ENCODE assay signal across 16 cellular contexts in genomic region chr4:49221209-49221608, GRCh38.
A peak's percentile ranks its signal among the peaks of the same experiment; 100 is the strongest.
DNase-seq lines count a peak whose midpoint lies in the region; ATAC-seq, FAIRE-seq and TF ChIP-seq lines count a peak whose summit lies in the region.
"Had no signal": no experiment of that assay in that cellular context is flagged by ENCODE, and none has a peak within 500 bp of the region (broad histone marks: within the 10 kb centered on the region; RNA-seq: fewer than 3 reads in every experiment).

No MANE protein-coding gene starts in this region.

- H3K27me3 Mint-ChIP-seq in endothelial cell (ENCODE audit: unreplicated experiment) = peaks cover 16% of the 10 kb centered on the region
- H3K27me3 Mint-ChIP-seq in natural killer cell (ENCODE audit: low read depth in 2 of 2) = no peaks in the 10 kb centered on the region
- H3K27me3 Mint-ChIP-seq: CD4-positive, CD25-positive, alpha-beta regulatory T cell had no signal

- H3K4me3 ChIP-seq in HEK293 (ENCODE audit: low read depth, low read length) (no peak overlapping the region), kidney (ENCODE audit: low read length in 2 of 2) (no peak overlapping the region), trophoblast cell (ENCODE audit: low read depth, low read length) (peak overlapping the region; percentile 10)
- H3K4me3 ChIP-seq: BLaER1 treated with 17β-estradiol and CSF1 and Interleukin-3, amounts not matched to agents 10 nM and 100 nM; GM23338 had no signal

- H3K9me3 Mint-ChIP-seq in endothelial cell (ENCODE audit: unreplicated experiment) (peaks cover 63% of the 10 kb centered on the region), natural killer cell (peaks cover 20 to 41% of the 10 kb centered on the region in 2 donors)

- H3K27ac Mint-ChIP-seq in endothelial cell (ENCODE audit: unreplicated experiment) = no peak overlapping the region
- no peak overlapping the region for H3K27ac Mint-ChIP-seq in natural killer cell
- H3K27ac Mint-ChIP-seq: CD4-positive, CD25-positive, alpha-beta regulatory T cell; GM23338; H9; HFFc6 had no signal

- H3K36me3 Mint-ChIP-seq in endothelial cell (ENCODE audit: low read depth, unreplicated experiment) = peaks cover 38% of the 10 kb centered on the region
- H3K36me3 Mint-ChIP-seq in natural killer cell = peaks cover 26% of the 10 kb centered on the region
- H3K36me3 Mint-ChIP-seq: CD4-positive, CD25-positive, alpha-beta regulatory T cell had no signal

- H3K4me1 ChIP-seq in HEK293 (ENCODE audit: control insufficient read depth, insufficient read depth, low read length) = no peaks in the 10 kb centered on the region
- no peaks in the 10 kb centered on the region for H3K4me1 ChIP-seq in kidney (ENCODE audit: control insufficient read depth in 1 of 2, insufficient read depth in 1 of 2, low read depth in 1 of 2, low read length in 2 of 2)
- H3K4me1 ChIP-seq in trophoblast cell (ENCODE audit: control insufficient read depth in 1 of 2, insufficient read depth in 2 of 2, low read length in 2 of 2) = no peaks in the 10 kb centered on the region
- H3K4me1 ChIP-seq: BLaER1 treated with 17β-estradiol and CSF1 and Interleukin-3, amounts not matched to agents 10 nM and 100 nM had no signal

- H4K91ac ChIP-seq in trophoblast cell (ENCODE audit: low read depth, low read length) = no peak overlapping the region

- H3K9ac ChIP-seq in kidney (ENCODE audit: low read length in 2 of 2) = no peak overlapping the region
- H3K9ac ChIP-seq in trophoblast cell (ENCODE audit: low read length) = peak overlapping the region; percentile 0
- H3K9ac ChIP-seq: BLaER1 treated with 17β-estradiol and CSF1 and Interleukin-3, amounts not matched to agents 10 nM and 100 nM had no signal

- DNase-seq in endothelial cell (ENCODE audit: low spot score) (no peak), kidney (peak; percentile 70), trophoblast cell (no peak), NCI-H526 treated with DMSO at 0.1 percent for 48 hours (lab: John Stamatoyannopoulos, UW) (no peak), natural killer cell (no peak)
- DNase-seq: 8988T; CD4-positive, CD25-positive, alpha-beta regulatory T cell; DMS53; GF-D8; H9; HFFc6 had no signal

- no peak for FAIRE-seq in kidney (lab: Jason Lieb, UNC)
- FAIRE-seq: GM18507 had no signal

- H2AFZ ChIP-seq in trophoblast cell (ENCODE audit: insufficient read depth, low read length, poor library complexity) = no peak overlapping the region
- H2AFZ ChIP-seq: GM23338 had no signal

- H4K12ac ChIP-seq in trophoblast cell (ENCODE audit: low read depth, low read length) = no peak overlapping the region

- no peak overlapping the region for H2BK12ac ChIP-seq in trophoblast cell (ENCODE audit: low read length)

- H4K8ac ChIP-seq in trophoblast cell (ENCODE audit: low read depth, low read length) = no peak overlapping the region

- H3K36me3 ChIP-seq in HEK293 (ENCODE audit: control insufficient read depth in 2 of 2, insufficient read depth in 1 of 2, low read length in 2 of 2) = no peaks in the 10 kb centered on the region
- no peaks in the 10 kb centered on the region for H3K36me3 ChIP-seq in kidney (ENCODE audit: control insufficient read depth in 1 of 2, insufficient read depth in 2 of 2, low read length in 2 of 2)
- H3K36me3 ChIP-seq in trophoblast cell (ENCODE audit: control insufficient read depth in 1 of 2, insufficient read depth in 2 of 2, low read length in 2 of 2) = no peaks in the 10 kb centered on the region
- H3K36me3 ChIP-seq: BLaER1 treated with 17β-estradiol and CSF1 and Interleukin-3, amounts not matched to agents 10 nM and 100 nM had no signal

- H3K18ac ChIP-seq in trophoblast cell (ENCODE audit: low read length) = no peak overlapping the region

- no peaks in the 10 kb centered on the region for H3K27me3 ChIP-seq in trophoblast cell (ENCODE audit: insufficient read depth, low read length)
- H3K27me3 ChIP-seq: BLaER1 treated with 17β-estradiol and CSF1 and Interleukin-3, amounts not matched to agents 10 nM and 100 nM had no signal

- H3K4me1 Mint-ChIP-seq in endothelial cell (ENCODE audit: unreplicated experiment) (no peaks in the 10 kb centered on the region), natural killer cell (no peaks in the 10 kb centered on the region)
- H3K4me1 Mint-ChIP-seq: CD4-positive, CD25-positive, alpha-beta regulatory T cell; GM23338; H9 had no signal

- H3K4me3 Mint-ChIP-seq in endothelial cell (ENCODE audit: unreplicated experiment) (peak overlapping the region; percentile 4), natural killer cell (no peak overlapping the region)
- H3K4me3 Mint-ChIP-seq: CD4-positive, CD25-positive, alpha-beta regulatory T cell; GM23338; H9; HFFc6 had no signal

- no peak overlapping the region for H2AK5ac ChIP-seq in trophoblast cell (ENCODE audit: low read length)

- CTCF ChIA-PET in HEK293 (lab: Yijun Ruan, JAX) = no interaction called here

- H3K27ac ChIP-seq in HEK293 (ENCODE audit: extremely low read depth, low read depth, low read length) (no peak overlapping the region), kidney (ENCODE audit: low read depth in 2 of 2, low read length in 2 of 2) (no peak overlapping the region), trophoblast cell (ENCODE audit: low read depth, low read length) (no peak overlapping the region)
- H3K27ac ChIP-seq: BLaER1 treated with 17β-estradiol and CSF1 and Interleukin-3, amounts not matched to agents 10 nM and 100 nM had no signal

- H2BK5ac ChIP-seq in trophoblast cell (ENCODE audit: low read depth, low read length, poor library complexity) = no peak overlapping the region

- no peak overlapping the region for H3K14ac ChIP-seq in trophoblast cell (ENCODE audit: low read length)

- WGBS in trophoblast cell (ENCODE audit: extremely low coverage, insufficient coverage, insufficient read length) = no CpG with 5 or more reads among the region's 4 CpGs

- H3K79me1 ChIP-seq in trophoblast cell (ENCODE audit: low read length) = no peaks in the 10 kb centered on the region

- H3K23ac ChIP-seq in trophoblast cell (ENCODE audit: low read length) = no peak overlapping the region

- H3K4ac ChIP-seq in trophoblast cell (ENCODE audit: low read depth, low read length) = no peak overlapping the region

- H3K79me2 ChIP-seq in trophoblast cell (ENCODE audit: control insufficient read depth, insufficient read depth, low read length, poor library complexity) = no peaks in the 10 kb centered on the region

- no peak for ATAC-seq in GM21367 (IDR thresholded peaks at IDR 0.05; ENCODE audit: unreplicated experiment)
- no peak for ATAC-seq in natural killer cell
- ATAC-seq: GM23338 had no signal

- no peaks in the 10 kb centered on the region for H3K9me3 ChIP-seq in HEK293 (ENCODE audit: control insufficient read depth, insufficient read depth, low read depth, low read length)
- peaks cover 0 to 5% of the 10 kb centered on the region in 2 donors for H3K9me3 ChIP-seq in kidney (ENCODE audit: control insufficient read depth in 1 of 2, low read length in 2 of 2)
- peaks cover 23% of the 10 kb centered on the region for H3K9me3 ChIP-seq in trophoblast cell (ENCODE audit: insufficient read depth, low read depth, low read length)

- TF ChIP-seq CTCF in HEK293 (tag by site-specific recombination; IDR thresholded peaks at IDR 0.05) = no peak
- TF ChIP-seq CTCF in endothelial cell (IDR thresholded peaks at IDR 0.05; ENCODE audit: unreplicated experiment) = no peak
- no peak for TF ChIP-seq CTCF in kidney (IDR thresholded peaks at IDR 0.05; ENCODE audit: borderline replicate concordance, extremely low read depth, insufficient read depth)
- TF ChIP-seq CTCF in natural killer cell (IDR thresholded peaks at IDR 0.05) = no peak

- intact Hi-C loops in kidney (cut with DNase I) (no loop called here), natural killer cell (cut with micrococcal nuclease) (no loop called here)

- H3K4me2 ChIP-seq in trophoblast cell (ENCODE audit: low read length) = no peak overlapping the region
- H3K4me2 ChIP-seq: BLaER1 treated with 17β-estradiol and CSF1 and Interleukin-3, amounts not matched to agents 10 nM and 100 nM; GM23338 had no signal

- POLR2A ChIA-PET in HEK293 (lab: Yijun Ruan, JAX) = no interaction called here

- H2BK120ac ChIP-seq in trophoblast cell (ENCODE audit: insufficient read depth, low read length, poor library complexity) = no peak overlapping the region

TF ChIP-seq in HEK293, 187 proteins besides CTCF, POLR2A, EP300 and RAD21:
- TF ChIP-seq ZNF248 (tag by site-specific recombination; IDR thresholded peaks at IDR 0.05) (no peak), EGR2 (tag by site-specific recombination; IDR thresholded peaks at IDR 0.05; ENCODE audit: low read depth) (0 out of 2 replicates have a peak, but pooled peaks have one; percentile 18)
